8 cellular contexts compared by ENCODE assay signal in genomic region chr4:173509031-173510001, GRCh38. TPM values are rescaled to one million over a fixed set of nuclear protein-coding genes. Genes with fewer than 3 reads are reported as not detected.
DNase-seq lines count a peak whose midpoint lies in the region; ATAC-seq, FAIRE-seq and TF ChIP-seq lines count a peak whose summit lies in the region.

No MANE protein-coding gene starts in this region.

- peaks cover 97 to 100% of the 10 kb centered on the region in 2 donors for H3K27me3 ChIP-seq in left lung
- peaks cover 96% of the 10 kb centered on the region for H3K27me3 ChIP-seq in transverse colon

- no peak overlapping the region for H2AFZ ChIP-seq in OCI-LY7 (ENCODE audit: low read length)

- POLR2A ChIA-PET in OCI-LY7 (lab: Charles Lee): interaction anchor here (0.6 kb wide), 1 partner anchor 39 kb away, joined by 4 read pairs; no protein-coding TSS in a partner anchor

- no TSS peak for BruUV-seq in OCI-LY7 (replicated peaks; lab: Mats Ljungman, UMichigan)

- WGBS in transverse colon (ENCODE audit: low coverage in 1 of 2), 2 donors: 36 to 40% methylated on average over 1 to 71 of the region's 72 CpGs

- H3K4me3 ChIP-seq in left lung (peak overlapping the region; percentile 21 to 34), transverse colon (peak overlapping the region; percentile 6 to 58 (median 34)), OCI-LY7 (ENCODE audit: low read depth, low read length, poor library complexity, severe bottlenecking) (no peak overlapping the region)

- ATAC-seq in HG02798 (IDR thresholded peaks at IDR 0.05; ENCODE audit: poor library complexity, unreplicated experiment) (peak; percentile 13), left lung (peak; percentile 51)

- TF ChIP-seq POLR2A in GM12891 (IDR thresholded peaks at IDR 0.05; ENCODE audit: low read depth, low read length) (no peak), transverse colon (IDR thresholded peaks at IDR 0.05) (peak; percentile 23)

- H3K27ac ChIP-seq in left lung: no peak overlapping the region
- H3K27ac ChIP-seq in transverse colon: peak overlapping the region; percentile 71 to 86 (median 78)
- H3K27ac ChIP-seq in OCI-LY7 (ENCODE audit: low read depth, low read length, poor library complexity, severe bottlenecking): no peak overlapping the region

- peaks cover 4 to 28% (median 9%) of the 10 kb centered on the region in 5 experiments for H3K9me3 Mint-ChIP-seq in brain

- no peak for TF ChIP-seq CTCF in brain (conservative IDR thresholded peaks at IDR 0.05)
- no peak for TF ChIP-seq CTCF in left lung (IDR thresholded peaks at IDR 0.05)
- no peak for TF ChIP-seq CTCF in transverse colon (IDR thresholded peaks at IDR 0.05)
- no peak for TF ChIP-seq CTCF in OCI-LY7 (conservative IDR thresholded peaks at IDR 0.05; ENCODE audit: low read length)

- FAIRE-seq in GM12891 (lab: Jason Lieb, UNC): peak; percentile 75

- H3K4me1 Mint-ChIP-seq in brain: peaks cover 44% of the 10 kb centered on the region

- H3K36me3 ChIP-seq in left lung (no peaks in the 10 kb centered on the region), transverse colon (no peaks in the 10 kb centered on the region), OCI-LY7 (ENCODE audit: insufficient read depth, low read length) (no peaks in the 10 kb centered on the region)

- H3K4me1 ChIP-seq in left lung (peaks cover 0 to 6% of the 10 kb centered on the region in 2 donors), transverse colon (peaks cover 3 to 18% (median 5%) of the 10 kb centered on the region in 4 donors), OCI-LY7 (ENCODE audit: insufficient read depth, low read length, poor library complexity, severe bottlenecking) (no peaks in the 10 kb centered on the region)

- no peaks in the 10 kb centered on the region for H3K79me2 ChIP-seq in OCI-LY7 (ENCODE audit: insufficient read depth, low read depth, low read length)

- H3K27ac Mint-ChIP-seq in brain: peak overlapping the region in 3 of 5 experiments; percentile 13 to 73 (median 27)

- DNase-seq in GM12891 (ENCODE audit: insufficient read length, low spot score) (no peak), left lung (peak in 1 of 2 donors; percentile 77), transverse colon (no peak), NOMO-1 treated with DMSO at 0.1 percent for 48 hours (lab: John Stamatoyannopoulos, UW; ENCODE audit: unreplicated experiment) (no peak), OCI-LY7 (ENCODE audit: low spot score) (no peak), T-helper 9 cell (no peak)

- H4K20me1 ChIP-seq in OCI-LY7 (ENCODE audit: insufficient read depth, low read length): no peaks in the 10 kb centered on the region

- intact Hi-C loops in left lung (cut with DNase I) (no loop called here), transverse colon (cut with DNase I; ENCODE audit: low total_unique reads) (no loop called here), OCI-LY7 (cut with micrococcal nuclease; ENCODE audit: unreplicated experiment) (loop anchor here (5.0 to 10.0 kb wide), 2 partner anchors 615 to 808 kb away; no protein-coding TSS in a partner anchor)

- H3K27me3 Mint-ChIP-seq in brain: peaks cover 100% of the 10 kb centered on the region

- in situ Hi-C loops in transverse colon (cut with MboI; ENCODE audit: low pct_ligation_motif_present in 1 of 4, low pct_unique_long_range_greater_than_20kb in 1 of 4, low sequenced_read_pairs in 3 of 4): loop anchor here (10.0 to 25.0 kb wide), 3 partner anchors 245 to 653 kb away; no protein-coding TSS in a partner anchor

- CTCF ChIA-PET in OCI-LY7 (lab: Charles Lee; ENCODE audit: unreplicated experiment): no interaction called here

- no peaks in the 10 kb centered on the region for H3K9me3 ChIP-seq in left lung
- no peaks in the 10 kb centered on the region for H3K9me3 ChIP-seq in transverse colon
- H3K9me3 ChIP-seq in OCI-LY7 (ENCODE audit: low read length): no peaks in the 10 kb centered on the region

- H3K4me2 ChIP-seq in OCI-LY7 (ENCODE audit: low read length): no peak overlapping the region

- no peaks in the 10 kb centered on the region for H3K36me3 Mint-ChIP-seq in brain

- H3K9me2 ChIP-seq in OCI-LY7 (ENCODE audit: insufficient read depth, low read length): no peaks in the 10 kb centered on the region

- no peak for TF ChIP-seq EP300 in transverse colon (IDR thresholded peaks at IDR 0.05; ENCODE audit: low read depth)

- peak overlapping the region; percentile 83 to 87 (median 85) for H3K4me3 Mint-ChIP-seq in brain

TF ChIP-seq in GM12891, 5 proteins besides CTCF, POLR2A, EP300 and RAD21:
- 0 out of 2 replicates have a peak, but pooled peaks have one; percentile 8 for TF ChIP-seq SPI1 (IDR thresholded peaks at IDR 0.05; ENCODE audit: low read depth, low read length)
- no peak for TF ChIP-seq PAX5 (IDR thresholded peaks at IDR 0.05; ENCODE audit: insufficient read depth, low read length, severe bottlenecking)

RNA-seq across cellular contexts. Expression of gene HAND2, which starts 20.7 kb away (rescaled TPM):
- not detected for polyA plus RNA-seq in GM12891 (2012; ENCODE audit: low read depth, missing spikeins)
- polyA plus RNA-seq in brain (ENCODE audit: insufficient read depth, low read depth, low replicate concordance): not detected
- total RNA-seq in left lung (not detected), transverse colon (10 to 100 TPM; 24.6 to 87.6 (median 40.9) TPM), OCI-LY7 (2022) (not detected in 2 replicates)
- total RNA-seq in OCI-LY7 (2014; rRNA removed; shearing (Covaris generic)): not detected in 2 replicates

Comparison
In these comparisons a context has a peak if more than half of its experiments do, and no peak if none do; other contexts are left out.
1. H3K27ac ChIP-seq: peak in transverse colon (4 of 4); none in left lung (0 of 2) and OCI-LY7 (single experiment).
2. RNA of gene HAND2, which starts 20.7 kb away (total RNA-seq): 24.6 to 87.6 TPM in transverse colon; not detected in left lung and not detected in OCI-LY7; every median in the first group is over 10 times any median in the second.